Comparison of ENCODE assay signal across 8 cellular contexts in the genomic region with DNA sequence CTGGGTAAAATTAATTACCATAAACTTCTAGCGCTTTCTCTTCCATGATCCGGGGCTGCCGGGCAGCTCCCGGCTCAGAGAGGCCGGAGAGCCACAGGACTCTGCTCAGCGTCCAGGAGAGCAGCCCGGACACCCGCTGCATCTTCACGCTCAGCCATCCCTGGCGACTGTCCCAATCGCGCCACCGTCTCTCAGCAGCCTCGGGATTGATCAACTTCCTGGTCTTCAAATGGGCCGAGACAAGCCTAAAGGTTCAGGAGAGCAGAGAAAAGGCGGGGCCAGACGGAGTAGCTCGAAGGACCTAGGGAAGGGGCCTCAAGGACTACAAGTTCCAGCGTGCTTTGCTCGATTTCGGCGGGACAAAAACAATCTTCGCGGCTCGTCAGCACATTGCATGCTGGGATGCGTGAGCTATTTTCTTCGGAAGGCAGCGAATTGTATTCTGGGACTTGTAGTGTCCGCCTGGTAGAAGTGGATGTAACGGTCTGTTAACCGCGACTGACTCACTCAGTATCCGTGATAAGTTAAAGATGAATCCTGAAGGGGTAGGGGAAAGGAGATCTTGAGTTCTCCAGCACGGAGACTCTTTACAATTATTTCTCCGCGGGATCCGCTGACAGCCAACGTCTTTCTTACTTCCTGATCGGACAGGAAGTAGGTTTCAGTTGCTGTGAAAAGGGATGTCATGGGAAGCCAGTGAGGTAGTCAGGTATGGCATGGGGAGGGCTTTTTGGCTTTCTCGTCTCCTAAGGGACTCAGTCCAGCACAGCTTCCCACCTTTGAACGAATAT. TPM values are rescaled to one million over a fixed set of nuclear protein-coding genes. Genes with fewer than 3 reads are reported as not detected.
A peak's percentile ranks its signal among the peaks of the same experiment; 100 is the strongest.
DNase-seq lines count a peak whose midpoint lies in the region; ATAC-seq and TF ChIP-seq lines count a peak whose summit lies in the region.

A gene with protein sequence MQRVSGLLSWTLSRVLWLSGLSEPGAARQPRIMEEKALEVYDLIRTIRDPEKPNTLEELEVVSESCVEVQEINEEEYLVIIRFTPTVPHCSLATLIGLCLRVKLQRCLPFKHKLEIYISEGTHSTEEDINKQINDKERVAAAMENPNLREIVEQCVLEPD (minus strand): TSS at position 212 of the 791 bp plus-strand sequence. CDS start 70 bp downstream, at position 142.

- no peak within 1 kb of the TSS for H2BK15ac ChIP-seq in H9 (ENCODE audit: low read depth, low read length)

- H3K14ac ChIP-seq in H9 (ENCODE audit: insufficient read depth, low read length) = no peak within 1 kb of the TSS; the same call in 1 of the 2 replicates

- DNase-seq in H9 (peak; percentile 98), MG63 (peak; percentile 98), SHP77 treated with DMSO at 0.1 percent for 48 hours (lab: John Stamatoyannopoulos, UW) (peak; percentile 98), fibroblast of the conjunctiva (ENCODE audit: low read depth) (peak; percentile 98), nephron progenitor cell (peak; percentile 89)
- DNase-seq in activated effector memory CD4-positive, alpha-beta T cell treated with anti-CD3 and anti-CD28 coated beads, Interleukin-2, amount 50 U/mL, for 16 hours = peak; percentile 96
- peak; percentile 91 to 96 for DNase-seq in stimulated activated naive CD8-positive, alpha-beta T cell treated with anti-CD3 and anti-CD28 coated beads, Interleukin-15, amount 100 ng/mL, for 72 hours

- H3K36me3 ChIP-seq in ES-I3 (ENCODE audit: insufficient read depth, low read length) (no peaks in the 10 kb centered on the region), MG63 (peaks cover 27% of the 10 kb centered on the region)

- peaks cover 5% of the 10 kb centered on the region for H3K79me1 ChIP-seq in H9 (ENCODE audit: insufficient read depth, low read depth, low read length, poor library complexity, severe bottlenecking)

- H3K4me2 ChIP-seq in H9 (ENCODE audit: insufficient read depth, insufficient read length, low read length) = peak within 1 kb of the TSS; percentile 92

- H2AFZ ChIP-seq in H9 (ENCODE audit: low read length) = peak within 1 kb of the TSS; percentile 90

- peak within 1 kb of the TSS; percentile 54 for H3K18ac ChIP-seq in H9 (ENCODE audit: insufficient read length, low read depth, low read length)

- peak within 1 kb of the TSS; percentile 24 for H3K27ac ChIP-seq in H9 (ENCODE audit: insufficient read length, low read depth, low read length)

- H4K8ac ChIP-seq in H9 (replicated peaks; ENCODE audit: insufficient read length, low read depth, low read length) = no peak within 1 kb of the TSS

- no peak within 1 kb of the TSS for H3K23ac ChIP-seq in H9 (ENCODE audit: insufficient read length, low read depth, low read length)

- H3K27me3 ChIP-seq in H9 (ENCODE audit: insufficient read depth, low read length) (no peaks in the 10 kb centered on the region), MG63 (no peaks in the 10 kb centered on the region)

- no CpG with 5 or more reads among the region's 41 CpGs for WGBS in H9 (ENCODE audit: extremely low coverage, insufficient read length, low lambda C conversion rate)

- TF ChIP-seq CTCF in H9 (conservative IDR thresholded peaks at IDR 0.05) = no peak
- no peak for TF ChIP-seq CTCF in nephron progenitor cell (IDR thresholded peaks at IDR 0.05)

- no peaks in the 10 kb centered on the region; the same call in 1 of the 2 replicates for H3K79me2 ChIP-seq in H9 (ENCODE audit: insufficient read depth, low read length)

- H2AK5ac ChIP-seq in H9 (ENCODE audit: insufficient read length, low read length) = no peak within 1 kb of the TSS

- H3K4ac ChIP-seq in H9 (ENCODE audit: low read depth, low read length) = no peak within 1 kb of the TSS

- H3K9me3 ChIP-seq in ES-I3 (ENCODE audit: control insufficient read depth, insufficient read depth, low read length) = no peaks in the 10 kb centered on the region
- H3K9me3 ChIP-seq in H9 (ENCODE audit: control insufficient read depth, low read depth, low read length) = no peaks in the 10 kb centered on the region
- H3K9me3 ChIP-seq in MG63 = no peaks in the 10 kb centered on the region

- no peak within 1 kb of the TSS for H2BK5ac ChIP-seq in H9 (ENCODE audit: insufficient read length, low read length)

- H2BK20ac ChIP-seq in H9 (ENCODE audit: low read depth, low read length, poor library complexity, severe bottlenecking) = no peak within 1 kb of the TSS

- H4K5ac ChIP-seq in H9 (ENCODE audit: insufficient read length, low read depth, low read length) = no peak within 1 kb of the TSS

- peak; percentile 88 for ATAC-seq in stimulated activated naive CD8-positive, alpha-beta T cell treated with anti-CD3 and anti-CD28 coated beads, Interleukin-15, amount 100 ng/mL, for 72 hours

- H4K91ac ChIP-seq in H9 (ENCODE audit: insufficient read length, low read depth, low read length) = no peak within 1 kb of the TSS

- H3K27ac Mint-ChIP-seq in H9 (peak within 1 kb of the TSS; percentile 96 to 100 (median 99)), nephron progenitor cell (peak within 1 kb of the TSS; percentile 97)
- H3K27ac Mint-ChIP-seq in stimulated activated naive CD8-positive, alpha-beta T cell treated with anti-CD3 and anti-CD28 coated beads, Interleukin-15, amount 100 ng/mL, for 72 hours = peak within 1 kb of the TSS; percentile 99

- peak within 1 kb of the TSS; percentile 91 for H3K4me3 ChIP-seq in MG63

- H3K36me3 Mint-ChIP-seq in H9 (ENCODE audit: insufficient read depth in 1 of 3, low read depth in 3 of 3) (peaks cover 11 to 15% (median 13%) of the 10 kb centered on the region in 3 experiments), nephron progenitor cell (ENCODE audit: low read depth) (peaks cover 15% of the 10 kb centered on the region)

- H3K23me2 ChIP-seq in H9 (ENCODE audit: insufficient read length, low read depth, low read length, poor library complexity, severe bottlenecking) = peaks cover 12% of the 10 kb centered on the region

- no peak within 1 kb of the TSS for H3K56ac ChIP-seq in H9 (ENCODE audit: insufficient read length, low read depth, low read length)

- no peaks in the 10 kb centered on the region for H3K9me3 Mint-ChIP-seq in H9
- no peaks in the 10 kb centered on the region for H3K9me3 Mint-ChIP-seq in nephron progenitor cell
- no peaks in the 10 kb centered on the region for H3K9me3 Mint-ChIP-seq in stimulated activated naive CD8-positive, alpha-beta T cell treated with anti-CD3 and anti-CD28 coated beads, Interleukin-15, amount 100 ng/mL, for 72 hours

- peak within 1 kb of the TSS; percentile 99 for H3K4me3 Mint-ChIP-seq in H9
- peak within 1 kb of the TSS; percentile 98 for H3K4me3 Mint-ChIP-seq in nephron progenitor cell
- H3K4me3 Mint-ChIP-seq in stimulated activated naive CD8-positive, alpha-beta T cell treated with anti-CD3 and anti-CD28 coated beads, Interleukin-15, amount 100 ng/mL, for 72 hours = peak within 1 kb of the TSS; percentile 99 to 100

- H3K9ac ChIP-seq in ES-I3 (ENCODE audit: low read depth, low read length) (peak within 1 kb of the TSS; percentile 95), H9 (ENCODE audit: extremely low read depth, insufficient read length, low read length) (peak within 1 kb of the TSS; percentile 93)

- no peak within 1 kb of the TSS for H2BK120ac ChIP-seq in H9 (ENCODE audit: low read depth, low read length, poor library complexity, severe bottlenecking)

- no peak within 1 kb of the TSS for H3T11ph ChIP-seq in H9 (ENCODE audit: low read length)

- H4K20me1 ChIP-seq in H9 (ENCODE audit: control insufficient read depth, insufficient read depth, insufficient read length) = no peaks in the 10 kb centered on the region

- H3K27me3 Mint-ChIP-seq in H9 (ENCODE audit: low read depth) (no peaks in the 10 kb centered on the region), nephron progenitor cell (ENCODE audit: low read depth, poor library complexity) (no peaks in the 10 kb centered on the region)
- no peaks in the 10 kb centered on the region for H3K27me3 Mint-ChIP-seq in stimulated activated naive CD8-positive, alpha-beta T cell treated with anti-CD3 and anti-CD28 coated beads, Interleukin-15, amount 100 ng/mL, for 72 hours

- H2BK12ac ChIP-seq in H9 (ENCODE audit: insufficient read length, low read depth, low read length) = no peak within 1 kb of the TSS

- H3K4me1 Mint-ChIP-seq in H9 = peaks cover 28 to 46% of the 10 kb centered on the region in 2 experiments
- peaks cover 78% of the 10 kb centered on the region for H3K4me1 Mint-ChIP-seq in nephron progenitor cell
- H3K4me1 Mint-ChIP-seq in stimulated activated naive CD8-positive, alpha-beta T cell treated with anti-CD3 and anti-CD28 coated beads, Interleukin-15, amount 100 ng/mL, for 72 hours = peaks cover 66% of the 10 kb centered on the region

- H3K4me1 ChIP-seq in ES-I3 (ENCODE audit: insufficient read depth, low read length) = peaks cover 10% of the 10 kb centered on the region
- H3K4me1 ChIP-seq in H9 (ENCODE audit: insufficient read depth, low read length) = no peaks in the 10 kb centered on the region

RNA-seq across cellular contexts. Expression of the gene that starts here (rescaled TPM):
- 74.4 and 80.1 TPM in 2 replicates for total RNA-seq in H9 (2021)
- total RNA-seq in MG63 (2014; rRNA removed; shearing (Covaris generic); ENCODE audit: low replicate concordance) = 176 and 187 TPM in 2 replicates

Comparison
In these comparisons a context has a peak if more than half of its experiments do, and no peak if none do; other contexts are left out.
1. Peak in every context shown above with its lines: DNase-seq, ATAC-seq, H3K4me3 ChIP-seq and H3K27ac ChIP-seq.